ENCODE assay signal across 10 cellular contexts in the genomic region with DNA sequence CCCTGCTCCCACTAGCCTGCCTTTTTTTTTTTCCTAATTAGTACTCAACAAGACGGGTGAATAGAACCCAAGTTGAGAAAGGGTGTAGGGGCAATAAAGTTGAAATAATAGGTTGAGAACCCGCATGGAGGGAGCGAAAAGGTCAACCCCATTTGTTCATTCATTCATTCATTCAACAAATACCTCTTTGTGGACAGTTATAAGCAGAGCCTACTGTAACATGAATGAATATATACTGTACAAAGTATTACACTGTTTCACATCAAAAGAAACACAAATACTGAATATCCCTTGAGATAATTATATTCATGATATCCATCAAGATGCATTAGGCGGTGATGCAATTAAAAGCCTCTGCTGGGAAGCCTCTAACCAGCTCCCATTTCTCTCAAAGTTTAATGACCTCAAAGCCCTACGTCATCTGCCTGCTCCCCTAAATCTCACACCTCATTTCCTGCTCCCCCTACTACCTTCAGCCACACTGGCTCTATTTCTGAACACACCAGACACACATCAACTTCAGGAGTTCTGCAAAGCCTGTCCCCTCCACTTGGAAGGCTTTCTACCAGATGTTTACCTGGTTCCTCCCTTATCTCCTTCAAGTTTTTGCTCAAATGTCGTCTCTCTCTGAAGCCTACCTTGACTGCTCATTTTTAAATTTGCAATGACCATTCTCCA. TPM values are rescaled to one million over a fixed set of nuclear protein-coding genes. Genes with fewer than 3 reads are reported as not detected.
DNase-seq lines count a peak whose midpoint lies in the region; ATAC-seq and TF ChIP-seq lines count a peak whose summit lies in the region.
"Had no signal": no experiment of that assay in that cellular context is flagged by ENCODE, and none has a peak within 500 bp of the region (broad histone marks: within the 10 kb centered on the region; RNA-seq: fewer than 3 reads in every experiment).

No MANE protein-coding gene starts in this region.

- no peak for TF ChIP-seq POLR2A in upper lobe of left lung (IDR thresholded peaks at IDR 0.05)

- CTCF ChIA-PET in activated naive CD4-positive, alpha-beta T cell treated with anti-CD3 and anti-CD28 coated beads, Interleukin-2, amount 10 ng/mL, durations not matched to agents 7 days and 5 days (lab: Charles Lee) = interaction anchor here (1.3 to 1.7 kb wide), 2 partner anchors 15 kb away, joined by 4 to 8 read pairs; no protein-coding TSS in a partner anchor

- no peaks in the 10 kb centered on the region for H3K36me3 Mint-ChIP-seq in activated naive CD4-positive, alpha-beta T cell treated with anti-CD3 and anti-CD28 coated beads, Interleukin-2, amount 10 ng/mL, durations not matched to agents 7 days and 5 days
- no peaks in the 10 kb centered on the region for H3K36me3 Mint-ChIP-seq in activated T-helper 2 cell treated with anti-CD3 and anti-CD28 coated beads, Interferon-gamma antibody, Interleukin-2, Interleukin-4, amounts not matched to agents 10 μg/mL and 5 μg/mL and 100 μg/mL, durations not matched to agents 14 hours and 24 hours and 36 hours (ENCODE audit: low read depth)
- no peaks in the 10 kb centered on the region for H3K36me3 Mint-ChIP-seq in memory B cell

- H3K27ac ChIP-seq in thoracic aorta = no peak overlapping the region
- no peak overlapping the region for H3K27ac ChIP-seq in upper lobe of left lung

- no peaks in the 10 kb centered on the region for H3K9me3 Mint-ChIP-seq in activated naive CD4-positive, alpha-beta T cell treated with anti-CD3 and anti-CD28 coated beads, Interleukin-2, amount 10 ng/mL, durations not matched to agents 7 days and 5 days
- no peaks in the 10 kb centered on the region for H3K9me3 Mint-ChIP-seq in activated T-helper 2 cell treated with anti-CD3 and anti-CD28 coated beads, Interferon-gamma antibody, Interleukin-2, Interleukin-4, amounts not matched to agents 10 μg/mL and 5 μg/mL and 100 μg/mL, durations not matched to agents 14 hours and 24 hours and 36 hours
- H3K9me3 Mint-ChIP-seq in memory B cell = no peaks in the 10 kb centered on the region

- intact Hi-C loops in activated T-helper 2 cell treated with anti-CD3 and anti-CD28 coated beads, Interferon-gamma antibody, Interleukin-2, Interleukin-4, amounts not matched to agents 10 μg/mL and 5 μg/mL and 100 μg/mL, durations not matched to agents 14 hours and 24 hours and 36 hours (cut with micrococcal nuclease) = no loop called here

- peaks cover 5% of the 10 kb centered on the region for H3K27me3 Mint-ChIP-seq in activated naive CD4-positive, alpha-beta T cell treated with anti-CD3 and anti-CD28 coated beads, Interleukin-2, amount 10 ng/mL, durations not matched to agents 7 days and 5 days
- peaks cover 14% of the 10 kb centered on the region for H3K27me3 Mint-ChIP-seq in activated T-helper 2 cell treated with anti-CD3 and anti-CD28 coated beads, Interferon-gamma antibody, Interleukin-2, Interleukin-4, amounts not matched to agents 10 μg/mL and 5 μg/mL and 100 μg/mL, durations not matched to agents 14 hours and 24 hours and 36 hours (ENCODE audit: low read depth)
- peaks cover 3% of the 10 kb centered on the region for H3K27me3 Mint-ChIP-seq in memory B cell

- H3K27me3 ChIP-seq in thoracic aorta (replicated peaks; ENCODE audit: insufficient read depth) = no peaks in the 10 kb centered on the region
- H3K27me3 ChIP-seq in upper lobe of left lung = no peaks in the 10 kb centered on the region
- H3K27me3 ChIP-seq: vagina had no signal

- H3K27ac Mint-ChIP-seq in activated naive CD4-positive, alpha-beta T cell treated with anti-CD3 and anti-CD28 coated beads, Interleukin-2, amount 10 ng/mL, durations not matched to agents 7 days and 5 days = no peak overlapping the region
- H3K27ac Mint-ChIP-seq in activated T-helper 2 cell treated with anti-CD3 and anti-CD28 coated beads, Interferon-gamma antibody, Interleukin-2, Interleukin-4, amounts not matched to agents 10 μg/mL and 5 μg/mL and 100 μg/mL, durations not matched to agents 14 hours and 24 hours and 36 hours = peak overlapping the region; percentile 70
- no peak overlapping the region for H3K27ac Mint-ChIP-seq in memory B cell

- no peak for DNase-seq in activated naive CD4-positive, alpha-beta T cell treated with anti-CD3 and anti-CD28 coated beads, Interleukin-2, amount 10 ng/mL, durations not matched to agents 7 days and 5 days
- DNase-seq in activated naive CD4-positive, alpha-beta T cell treated with anti-CD3 and anti-CD28 coated beads, Interleukin-2, amount 50 U/mL, for 16 hours = no peak
- DNase-seq in activated T-helper 2 cell treated with anti-CD3 and anti-CD28 coated beads, Interferon-gamma antibody, Interleukin-2, Interleukin-4, amounts not matched to agents 10 μg/mL and 5 μg/mL and 100 μg/mL, durations not matched to agents 14 hours and 24 hours and 36 hours (ENCODE audit: low spot score) = no peak
- DNase-seq in memory B cell (ENCODE audit: low spot score in 2 of 2) (no peak), thoracic aorta (ENCODE audit: low spot score) (no peak), NOMO-1 treated with DMSO at 0.1 percent for 48 hours (lab: John Stamatoyannopoulos, UW; ENCODE audit: unreplicated experiment) (no peak), SKM-1 (lab: John Stamatoyannopoulos, UW; ENCODE audit: unreplicated experiment) (no peak), upper lobe of left lung (no peak)

- peaks cover 38% of the 10 kb centered on the region for H3K4me1 Mint-ChIP-seq in activated naive CD4-positive, alpha-beta T cell treated with anti-CD3 and anti-CD28 coated beads, Interleukin-2, amount 10 ng/mL, durations not matched to agents 7 days and 5 days
- peaks cover 33% of the 10 kb centered on the region for H3K4me1 Mint-ChIP-seq in activated T-helper 2 cell treated with anti-CD3 and anti-CD28 coated beads, Interferon-gamma antibody, Interleukin-2, Interleukin-4, amounts not matched to agents 10 μg/mL and 5 μg/mL and 100 μg/mL, durations not matched to agents 14 hours and 24 hours and 36 hours (ENCODE audit: low read depth)
- H3K4me1 Mint-ChIP-seq in memory B cell = peaks cover 26% of the 10 kb centered on the region

- H3K4me3 ChIP-seq in thoracic aorta (peak overlapping the region; percentile 98), upper lobe of left lung (no peak overlapping the region)
- H3K4me3 ChIP-seq: mucosa of descending colon had no signal

- ATAC-seq in memory B cell (ENCODE audit: low read depth) (no peak), thoracic aorta (ENCODE audit: insufficient number of reproducible peaks, low FRiP score, low read depth) (no peak), upper lobe of left lung (ENCODE audit: low FRiP score in 2 of 2) (no peak)

- H3K36me3 ChIP-seq in thoracic aorta = no peaks in the 10 kb centered on the region
- no peaks in the 10 kb centered on the region for H3K36me3 ChIP-seq in upper lobe of left lung
- H3K36me3 ChIP-seq: vagina had no signal

- H3K4me1 ChIP-seq in thoracic aorta (ENCODE audit: control insufficient read depth in 1 of 2, low read depth in 2 of 2) (peaks cover 10 to 14% of the 10 kb centered on the region in 2 donors), upper lobe of left lung (peaks cover 14 to 16% (median 14%) of the 10 kb centered on the region in 4 donors)

- 89 to 90% methylated on average over 6 of the region's 6 CpGs for WGBS in upper lobe of left lung, 2 donors

- H3K9me3 ChIP-seq in thoracic aorta (no peaks in the 10 kb centered on the region), upper lobe of left lung (no peaks in the 10 kb centered on the region)
- H3K9me3 ChIP-seq: mucosa of descending colon, vagina had no signal

- TF ChIP-seq CTCF in thoracic aorta (IDR thresholded peaks at IDR 0.05) (no peak), upper lobe of left lung (IDR thresholded peaks at IDR 0.05) (no peak)

- no peak for TF ChIP-seq EP300 in upper lobe of left lung (IDR thresholded peaks at IDR 0.05)

- peak overlapping the region; percentile 98 for H3K4me3 Mint-ChIP-seq in activated naive CD4-positive, alpha-beta T cell treated with anti-CD3 and anti-CD28 coated beads, Interleukin-2, amount 10 ng/mL, durations not matched to agents 7 days and 5 days
- H3K4me3 Mint-ChIP-seq in activated T-helper 2 cell treated with anti-CD3 and anti-CD28 coated beads, Interferon-gamma antibody, Interleukin-2, Interleukin-4, amounts not matched to agents 10 μg/mL and 5 μg/mL and 100 μg/mL, durations not matched to agents 14 hours and 24 hours and 36 hours (ENCODE audit: low read depth) = peak overlapping the region; percentile 46
- peak overlapping the region; percentile 99 for H3K4me3 Mint-ChIP-seq in memory B cell

RNA-seq across cellular contexts. Expression of gene NBAS, which starts 1.4 kb away (rescaled TPM):
- 37.2 and 38.7 TPM in 2 replicates for total RNA-seq in activated T-helper 2 cell treated with anti-CD3 and anti-CD28 coated beads, Interferon-gamma antibody, Interleukin-2, Interleukin-4, amounts not matched to agents 10 μg/mL and 5 μg/mL and 100 μg/mL, durations not matched to agents 14 hours and 24 hours and 36 hours
- total RNA-seq in thoracic aorta (10 to 100 TPM; 31.5 to 32.0 TPM), upper lobe of left lung (10 to 100 TPM; 33.2 to 75.5 (median 43.1) TPM)

RNA-seq across cellular contexts. Expression of gene DDX1, which starts 29.2 kb away (rescaled TPM):
- total RNA-seq in activated T-helper 2 cell treated with anti-CD3 and anti-CD28 coated beads, Interferon-gamma antibody, Interleukin-2, Interleukin-4, amounts not matched to agents 10 μg/mL and 5 μg/mL and 100 μg/mL, durations not matched to agents 14 hours and 24 hours and 36 hours = 100.0 and 111 TPM in 2 replicates
- total RNA-seq in thoracic aorta (10 to 100 TPM; 58.3 to 61.3 TPM), upper lobe of left lung (10 to 100 TPM; 40.9 to 78.5 (median 53.0) TPM)

Comparison
In these comparisons a context has a peak if more than half of its experiments do, and no peak if none do; other contexts are left out.
1. H3K4me3 Mint-ChIP-seq: peak in every context shown above with its lines; median percentile 99 in memory B cell; 98 in activated naive CD4-positive, alpha-beta T cell treated with anti-CD3 and anti-CD28 coated beads, Interleukin-2, amount 10 ng/mL, durations not matched to agents 7 days and 5 days; 46 in activated T-helper 2 cell treated with anti-CD3 and anti-CD28 coated beads, Interferon-gamma antibody, Interleukin-2, Interleukin-4, amounts not matched to agents 10 μg/mL and 5 μg/mL and 100 μg/mL, durations not matched to agents 14 hours and 24 hours and 36 hours.